Comparison of ENCODE assay signal across 28 cellular contexts in the genomic region with DNA sequence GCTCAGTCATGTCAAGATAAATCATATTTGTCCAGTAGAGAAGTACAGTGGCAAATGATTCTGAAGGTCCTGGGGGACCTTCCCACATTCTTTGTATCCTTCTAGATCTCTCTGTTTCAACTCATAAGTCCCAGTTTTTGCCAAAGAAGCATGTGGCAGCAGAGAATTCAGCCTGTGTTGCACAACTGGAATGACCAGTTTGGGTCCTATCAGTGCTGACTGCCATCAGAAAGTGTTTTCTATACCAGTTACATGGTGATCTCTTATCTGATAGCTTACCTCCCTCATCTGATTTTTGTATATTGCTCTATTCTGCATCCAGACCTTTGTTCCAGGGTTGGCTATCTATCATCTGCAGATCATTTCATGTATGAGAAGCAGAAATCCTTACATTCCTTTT. TPM values are rescaled to one million over a fixed set of nuclear protein-coding genes. Genes with fewer than 3 reads are reported as not detected.
"Had no signal": no experiment of that assay in that cellular context is flagged by ENCODE, and none has a peak within 500 bp of the region (broad histone marks: within the 10 kb centered on the region; RNA-seq: fewer than 3 reads in every experiment).

No MANE protein-coding gene starts in this region.

- H3K4me1 Mint-ChIP-seq: activated B cell treated with CpG ODN at 0.5 μM for 24 hours; activated CD4-positive, alpha-beta memory T cell treated with anti-CD3 and anti-CD28 coated beads, Interleukin-2, amount 10 ng/mL, durations not matched to agents 7 days and 5 days; activated CD8-positive, alpha-beta memory T cell treated with anti-CD3 and anti-CD28 coated beads, Interleukin-2, amount 10 ng/mL, durations not matched to agents 7 days and 5 days; activated naive CD8-positive, alpha-beta T cell treated with anti-CD3 and anti-CD28 coated beads for 36 hours; activated T-helper 17 cell treated with anti-CD3 and anti-CD28 coated beads, Interleukin-2, amount 50 U/mL, for 72 hours; naive thymus-derived CD4-positive, alpha-beta T cell; neural progenitor cell; stimulated activated effector memory CD8-positive, alpha-beta T cell treated with anti-CD3 and anti-CD28 coated beads, Interleukin-12 subunit alpha, Interleukin-12 subunit beta, amount 100 ng/mL, for 72 hours had no signal

- H3K27me3 ChIP-seq: foreskin keratinocyte, neural progenitor cell, stomach, testis had no signal

- H3K9me3 Mint-ChIP-seq: activated B cell treated with CpG ODN at 0.5 μM for 24 hours; activated CD4-positive, alpha-beta memory T cell treated with anti-CD3 and anti-CD28 coated beads, Interleukin-2, amount 10 ng/mL, durations not matched to agents 7 days and 5 days; activated naive CD8-positive, alpha-beta T cell treated with anti-CD3 and anti-CD28 coated beads for 36 hours; activated T-helper 17 cell treated with anti-CD3 and anti-CD28 coated beads, Interleukin-2, amount 50 U/mL, for 72 hours; effector memory CD8-positive, alpha-beta T cell; naive thymus-derived CD4-positive, alpha-beta T cell; neural progenitor cell; stimulated activated effector memory CD8-positive, alpha-beta T cell treated with anti-CD3 and anti-CD28 coated beads, Interleukin-12 subunit alpha, Interleukin-12 subunit beta, amount 100 ng/mL, for 72 hours; T-helper 2 cell treated with Interferon-gamma antibody and Interleukin-4, amounts not matched to agents 5 μg/mL and 100 μg/mL, for 36 hours had no signal

- H2AFZ ChIP-seq: neural progenitor cell had no signal

- H3K27me3 Mint-ChIP-seq: activated B cell treated with CpG ODN at 0.5 μM for 24 hours; activated naive CD8-positive, alpha-beta T cell treated with anti-CD3 and anti-CD28 coated beads for 36 hours; activated T-helper 17 cell treated with anti-CD3 and anti-CD28 coated beads, Interleukin-2, amount 50 U/mL, for 72 hours had no signal

- H3K9me3 ChIP-seq: mucosa of descending colon, stomach, testis had no signal

- H3K9ac ChIP-seq: neural progenitor cell had no signal

- H3K36me3 ChIP-seq: neural progenitor cell had no signal

- H3K4me3 Mint-ChIP-seq: activated B cell treated with CpG ODN at 0.5 μM for 24 hours; activated CD4-positive, alpha-beta memory T cell treated with anti-CD3 and anti-CD28 coated beads, Interleukin-2, amount 10 ng/mL, durations not matched to agents 7 days and 5 days; activated CD8-positive, alpha-beta memory T cell treated with anti-CD3 and anti-CD28 coated beads, Interleukin-2, amount 10 ng/mL, durations not matched to agents 7 days and 5 days; activated naive CD8-positive, alpha-beta T cell treated with anti-CD3 and anti-CD28 coated beads for 36 hours; activated T-helper 17 cell treated with anti-CD3 and anti-CD28 coated beads, Interleukin-2, amount 50 U/mL, for 72 hours; effector memory CD8-positive, alpha-beta T cell; naive thymus-derived CD4-positive, alpha-beta T cell; neural progenitor cell; stimulated activated effector memory CD8-positive, alpha-beta T cell treated with anti-CD3 and anti-CD28 coated beads, Interleukin-12 subunit alpha, Interleukin-12 subunit beta, amount 100 ng/mL, for 72 hours; T-helper 2 cell treated with Interferon-gamma antibody and Interleukin-4, amounts not matched to agents 5 μg/mL and 100 μg/mL, for 36 hours had no signal

- H3K4me1 ChIP-seq: foreskin keratinocyte, neural progenitor cell, stomach, testis had no signal

- H3K27ac ChIP-seq: foreskin keratinocyte, neural progenitor cell, stomach, testis had no signal

- H3K36me3 Mint-ChIP-seq: activated CD8-positive, alpha-beta memory T cell treated with anti-CD3 and anti-CD28 coated beads, Interleukin-2, amount 10 ng/mL, durations not matched to agents 7 days and 5 days; activated naive CD8-positive, alpha-beta T cell treated with anti-CD3 and anti-CD28 coated beads for 36 hours; neural progenitor cell; stimulated activated effector memory CD8-positive, alpha-beta T cell treated with anti-CD3 and anti-CD28 coated beads, Interleukin-12 subunit alpha, Interleukin-12 subunit beta, amount 100 ng/mL, for 72 hours had no signal

- H3K4me3 ChIP-seq: mucosa of descending colon, neural progenitor cell, smooth muscle cell, stomach, testis had no signal

- H3K4me2 ChIP-seq: neural progenitor cell, smooth muscle cell had no signal

- DNase-seq: activated B cell treated with CpG ODN at 0.5 μM for 24 hours; activated CD4-positive, alpha-beta memory T cell treated with anti-CD3 and anti-CD28 coated beads, Interleukin-2, amount 10 ng/mL, durations not matched to agents 7 days and 5 days; activated CD4-positive, alpha-beta T cell treated with anti-CD3 and anti-CD28 coated beads for 4 hours; activated naive CD4-positive, alpha-beta T cell; activated naive CD8-positive, alpha-beta T cell treated with anti-CD3 and anti-CD28 coated beads for 36 hours; amniotic stem cell; dermis blood vessel endothelial cell; effector memory CD8-positive, alpha-beta T cell; foreskin keratinocyte; hippocampal formation; mammary epithelial cell; mucosa of descending colon; naive thymus-derived CD4-positive, alpha-beta T cell; stimulated activated CD4-positive, alpha-beta T cell treated with anti-CD3 and anti-CD28 coated beads, Interleukin-4, amount 100 ng/mL, for 24 hours; stomach; testis had no signal

- H3K27ac Mint-ChIP-seq: activated B cell treated with CpG ODN at 0.5 μM for 24 hours; activated CD4-positive, alpha-beta memory T cell treated with anti-CD3 and anti-CD28 coated beads, Interleukin-2, amount 10 ng/mL, durations not matched to agents 7 days and 5 days; activated CD8-positive, alpha-beta memory T cell treated with anti-CD3 and anti-CD28 coated beads, Interleukin-2, amount 10 ng/mL, durations not matched to agents 7 days and 5 days; activated naive CD8-positive, alpha-beta T cell treated with anti-CD3 and anti-CD28 coated beads for 36 hours; activated T-helper 17 cell treated with anti-CD3 and anti-CD28 coated beads, Interleukin-2, amount 50 U/mL, for 72 hours; effector memory CD8-positive, alpha-beta T cell; naive thymus-derived CD4-positive, alpha-beta T cell; neural progenitor cell; stimulated activated effector memory CD8-positive, alpha-beta T cell treated with anti-CD3 and anti-CD28 coated beads, Interleukin-12 subunit alpha, Interleukin-12 subunit beta, amount 100 ng/mL, for 72 hours; T-helper 2 cell treated with Interferon-gamma antibody and Interleukin-4, amounts not matched to agents 5 μg/mL and 100 μg/mL, for 36 hours had no signal

- ATAC-seq: activated CD8-positive, alpha-beta memory T cell treated with anti-CD3 and anti-CD28 coated beads, Interleukin-2, amount 10 ng/mL, durations not matched to agents 7 days and 5 days; activated T-helper 17 cell treated with anti-CD3 and anti-CD28 coated beads, Interleukin-2, amount 50 U/mL, for 72 hours; effector memory CD8-positive, alpha-beta T cell; foreskin keratinocyte; left lobe of liver; mucosa of descending colon; naive thymus-derived CD4-positive, alpha-beta T cell; sciatic nerve; stimulated activated effector memory CD8-positive, alpha-beta T cell treated with anti-CD3 and anti-CD28 coated beads, Interleukin-12 subunit alpha, Interleukin-12 subunit beta, amount 100 ng/mL, for 72 hours had no signal

RNA-seq across cellular contexts. Expression of a gene that starts 28.9 kb away (rescaled TPM):
- total RNA-seq: activated B cell treated with CpG ODN at 0.5 μM for 24 hours; activated CD4-positive, alpha-beta memory T cell treated with anti-CD3 and anti-CD28 coated beads, Interleukin-2, amount 10 ng/mL, durations not matched to agents 7 days and 5 days; activated CD8-positive, alpha-beta memory T cell treated with anti-CD3 and anti-CD28 coated beads, Interleukin-2, amount 10 ng/mL, durations not matched to agents 7 days and 5 days; activated naive CD8-positive, alpha-beta T cell treated with anti-CD3 and anti-CD28 coated beads for 36 hours; activated T-helper 17 cell treated with anti-CD3 and anti-CD28 coated beads, Interleukin-2, amount 50 U/mL, for 72 hours; cardiac septum; dermis blood vessel endothelial cell; fibroblast of lung; foreskin keratinocyte; left lobe of liver; mammary epithelial cell; mucosa of descending colon; naive thymus-derived CD4-positive, alpha-beta T cell; osteoblast; sciatic nerve; smooth muscle cell; stomach; ureter had no signal
